Comparison of ENCODE assay signal across 8 cellular contexts in genomic region chr16:67109407-67110135, GRCh38. TPM values are rescaled to one million over a fixed set of nuclear protein-coding genes. Genes with fewer than 3 reads are reported as not detected.
DNase-seq lines count a peak whose midpoint lies in the region; ATAC-seq and TF ChIP-seq lines count a peak whose summit lies in the region.

Gene PHAF1, plus strand, starts transcription at chr16:67109941. Its CDS starts 235 bp downstream, at chr16:67110176.

- peak in 1 of 2 donors; percentile 43 for TF ChIP-seq POLR2A in vagina (IDR thresholded peaks at IDR 0.05)

- H3K27me3 ChIP-seq in vagina, result no peaks in the 10 kb centered on the region

- DNase-seq in NCI-H2081 (lab: John Stamatoyannopoulos, UW) (peak; percentile 84 to 85), T1000 (lab: John Stamatoyannopoulos, UW) (peak; percentile 84), astrocyte of the hippocampus (ENCODE audit: low read depth, low spot score) (peak; percentile 97), hepatic stellate cell (ENCODE audit: low spot score) (peak; percentile 99), renal cortical epithelial cell (ENCODE audit: low read depth) (peak; percentile 71), vagina (ENCODE audit: extremely low spot score in 2 of 2) (peak in 1 of 2 donors; percentile 91)

- H3K27ac ChIP-seq in vagina, result peak within 1 kb of the TSS; percentile 84

- ATAC-seq in GM18511 (IDR thresholded peaks at IDR 0.05; ENCODE audit: unreplicated experiment) (peak; percentile 90), HG02970 (IDR thresholded peaks at IDR 0.05; ENCODE audit: low FRiP score, unreplicated experiment) (peak; percentile 92)

- no peaks in the 10 kb centered on the region for H3K36me3 ChIP-seq in vagina

- TF ChIP-seq CTCF in vagina (IDR thresholded peaks at IDR 0.05), result no peak

- H3K4me3 ChIP-seq in vagina, result peak within 1 kb of the TSS; percentile 88 to 99

- H3K9me3 ChIP-seq in vagina, result no peaks in the 10 kb centered on the region

- intact Hi-C loops in vagina (cut with DNase I), result no loop called here

- peaks cover 67% of the 10 kb centered on the region for H3K4me1 ChIP-seq in vagina

RNA-seq across cellular contexts. Expression of gene PHAF1, which starts in this region (rescaled TPM):
- total RNA-seq in renal cortical epithelial cell, result 9.0 and 25.5 TPM in 2 replicates
- total RNA-seq in vagina, result 23.3 TPM
